ENCODE assay signal across 21 cellular contexts in the genomic region with DNA sequence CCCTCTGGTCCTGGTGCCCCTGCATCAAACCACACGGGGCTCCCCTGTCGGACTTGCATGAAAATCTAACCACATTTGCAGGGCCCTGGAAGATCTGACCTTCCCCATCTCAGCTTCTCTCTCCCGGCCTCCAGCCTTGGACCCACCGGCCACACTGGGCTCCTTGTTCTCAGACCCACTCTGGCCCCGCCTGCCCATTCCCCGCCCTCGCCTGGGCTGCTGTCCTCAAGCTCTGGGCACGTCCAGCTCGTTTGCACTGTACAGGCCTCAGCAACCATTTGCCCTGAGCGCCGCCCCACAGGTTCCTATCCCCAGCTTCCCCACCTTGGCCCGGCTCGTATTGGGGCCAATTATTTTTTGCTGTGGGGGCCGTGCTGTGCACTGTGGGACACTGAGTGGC. TPM values are rescaled to one million over a fixed set of nuclear protein-coding genes. Genes with fewer than 3 reads are reported as not detected.
A peak's percentile ranks its signal among the peaks of the same experiment; 100 is the strongest.
DNase-seq lines count a peak whose midpoint lies in the region; ATAC-seq and TF ChIP-seq lines count a peak whose summit lies in the region.
"Had no signal": no experiment of that assay in that cellular context is flagged by ENCODE, and none has a peak within 500 bp of the region (broad histone marks: within the 10 kb centered on the region; RNA-seq: fewer than 3 reads in every experiment).

No MANE protein-coding gene starts in this region.

- H3K36me3 ChIP-seq in gastroesophageal sphincter: peaks cover 0 to 7% of the 10 kb centered on the region in 2 donors
- H3K36me3 ChIP-seq in thoracic aorta: no peaks in the 10 kb centered on the region

- TF ChIP-seq CTCF in gastroesophageal sphincter (IDR thresholded peaks at IDR 0.05) (no peak), thoracic aorta (IDR thresholded peaks at IDR 0.05) (no peak)

- H3K27ac Mint-ChIP-seq in activated T-cell treated with anti-CD3 and anti-CD28 coated beads, Interleukin-2, amount 50 U/mL, for 24 hours: no peak overlapping the region
- H3K27ac Mint-ChIP-seq: activated naive CD4-positive, alpha-beta T cell treated with anti-CD3 and anti-CD28 coated beads, Interleukin-2, amount 50 U/mL, for 24 hours had no signal

- peak in 53 of 58 donors; percentile 11 to 90 (median 67) for DNase-seq in anterior cingulate cortex (lab: John Stamatoyannopoulos, UW)
- DNase-seq in occipital lobe (lab: John Stamatoyannopoulos, UW): peak; percentile 58
- DNase-seq in thoracic aorta (ENCODE audit: low spot score): no peak
- no peak for DNase-seq in activated T-cell treated with anti-CD3 and anti-CD28 coated beads, Interleukin-2, amount 50 U/mL, for 24 hours
- no peak for DNase-seq in RKO (ENCODE audit: low spot score)
- DNase-seq in NCI-H2171 treated with DMSO at 0.1 percent for 48 hours (lab: John Stamatoyannopoulos, UW): no peak
- DNase-seq: activated T-cell treated with anti-CD3 and anti-CD28 coated beads, Interleukin-2, amount 50 U/mL, for 48 hours; CD4-positive, alpha-beta memory T cell; DMS53; GF-D8; GM23248; kidney glomerular epithelial cell; natural killer cell; NCI-H1436; NCI-H2171; NCI-H526 treated with DMSO at 0.1 percent for 48 hours had no signal

- TF ChIP-seq EP300 in gastroesophageal sphincter (IDR thresholded peaks at IDR 0.05): no peak

- no peak for TF ChIP-seq POLR2A in gastroesophageal sphincter (IDR thresholded peaks at IDR 0.05)

- no peaks in the 10 kb centered on the region for H3K27me3 Mint-ChIP-seq in activated T-cell treated with anti-CD3 and anti-CD28 coated beads, Interleukin-2, amount 50 U/mL, for 24 hours
- H3K27me3 Mint-ChIP-seq: activated naive CD4-positive, alpha-beta T cell treated with anti-CD3 and anti-CD28 coated beads, Interleukin-2, amount 50 U/mL, for 24 hours; brain; CD4-positive, alpha-beta memory T cell; memory B cell had no signal

- H3K4me3 Mint-ChIP-seq in activated T-cell treated with anti-CD3 and anti-CD28 coated beads, Interleukin-2, amount 50 U/mL, for 24 hours: no peak overlapping the region
- H3K4me3 Mint-ChIP-seq: activated naive CD4-positive, alpha-beta T cell treated with anti-CD3 and anti-CD28 coated beads, Interleukin-2, amount 50 U/mL, for 24 hours; brain; memory B cell; natural killer cell had no signal

- peaks cover 64% of the 10 kb centered on the region for H3K4me1 Mint-ChIP-seq in activated T-cell treated with anti-CD3 and anti-CD28 coated beads, Interleukin-2, amount 50 U/mL, for 24 hours (ENCODE audit: low read depth)

- H3K4me1 ChIP-seq in gastroesophageal sphincter (peaks cover 0 to 77% (median 27%) of the 10 kb centered on the region in 3 donors), thoracic aorta (ENCODE audit: control insufficient read depth in 1 of 2, low read depth in 2 of 2) (peaks cover 50 to 97% of the 10 kb centered on the region in 2 donors)

- H3K27ac ChIP-seq in gastroesophageal sphincter (peak overlapping the region in 2 of 4 donors; percentile 24 to 85), thoracic aorta (peak overlapping the region; percentile 14 to 93)
- H3K27ac ChIP-seq: GM23248, HL-60 had no signal

- WGBS in gastroesophageal sphincter (ENCODE audit: low coverage in 1 of 2), 2 donors: 86 to 91% methylated on average over 6 to 14 of the region's 14 CpGs

- H3K9me3 ChIP-seq in gastroesophageal sphincter (no peaks in the 10 kb centered on the region), thoracic aorta (no peaks in the 10 kb centered on the region)

- no peaks in the 10 kb centered on the region for H3K9me3 Mint-ChIP-seq in activated T-cell treated with anti-CD3 and anti-CD28 coated beads, Interleukin-2, amount 50 U/mL, for 24 hours
- H3K9me3 Mint-ChIP-seq: activated naive CD4-positive, alpha-beta T cell treated with anti-CD3 and anti-CD28 coated beads, Interleukin-2, amount 50 U/mL, for 24 hours; brain; memory B cell; natural killer cell had no signal

- H3K36me3 Mint-ChIP-seq in activated T-cell treated with anti-CD3 and anti-CD28 coated beads, Interleukin-2, amount 50 U/mL, for 24 hours (ENCODE audit: low read depth): peaks cover 53% of the 10 kb centered on the region
- H3K36me3 Mint-ChIP-seq: activated naive CD4-positive, alpha-beta T cell treated with anti-CD3 and anti-CD28 coated beads, Interleukin-2, amount 50 U/mL, for 24 hours; natural killer cell had no signal

- no peaks in the 10 kb centered on the region for H3K27me3 ChIP-seq in gastroesophageal sphincter
- H3K27me3 ChIP-seq in thoracic aorta (replicated peaks; ENCODE audit: insufficient read depth): no peaks in the 10 kb centered on the region

- ATAC-seq in gastroesophageal sphincter (peak; percentile 40), thoracic aorta (ENCODE audit: insufficient number of reproducible peaks, low FRiP score, low read depth) (no peak)
- ATAC-seq: natural killer cell had no signal

- H3K4me3 ChIP-seq in gastroesophageal sphincter (no peak overlapping the region), thoracic aorta (no peak overlapping the region)
- H3K4me3 ChIP-seq: GM23248 had no signal

RNA-seq across cellular contexts. Expression of a gene that starts 10.6 kb away (rescaled TPM):
- 10 to 100 TPM; 38.1 to 77.7 (median 66.2) TPM for total RNA-seq in gastroesophageal sphincter
- 24.0 TPM for total RNA-seq in occipital lobe
- total RNA-seq in thoracic aorta: 100 to 1,000 TPM; 229 to 257 TPM

RNA-seq across cellular contexts. Expression of a gene that starts 10.9 kb away (rescaled TPM):
- total RNA-seq in gastroesophageal sphincter (1 to 10 TPM; 3.2 to 6.4 (median 5.5) TPM), occipital lobe (1.9 TPM), thoracic aorta (10 to 100 TPM in 1 of 2 donors, 1 to 10 TPM in 1; 2.2 to 11.3 TPM)

RNA-seq across cellular contexts. Expression of a gene that starts 59.5 kb away (rescaled TPM):
- total RNA-seq in gastroesophageal sphincter (10 to 100 TPM in 1 of 4 donors, 1 to 10 TPM in 3; 6.9 to 12.0 (median 9.2) TPM), occipital lobe (7.8 TPM), thoracic aorta (10 to 100 TPM; 27.3 to 36.4 TPM)

Comparison
In these comparisons a context has a peak if more than half of its experiments do, and no peak if none do; other contexts are left out.
1. DNase-seq: peak in anterior cingulate cortex (53 of 58) and occipital lobe (single experiment); none in thoracic aorta (single experiment), activated T-cell treated with anti-CD3 and anti-CD28 coated beads, Interleukin-2, amount 50 U/mL, for 24 hours (single experiment), RKO (single experiment) and NCI-H2171 treated with DMSO at 0.1 percent for 48 hours (single experiment).